ENCODE assay signal across 2 cellular contexts in the genomic region with DNA sequence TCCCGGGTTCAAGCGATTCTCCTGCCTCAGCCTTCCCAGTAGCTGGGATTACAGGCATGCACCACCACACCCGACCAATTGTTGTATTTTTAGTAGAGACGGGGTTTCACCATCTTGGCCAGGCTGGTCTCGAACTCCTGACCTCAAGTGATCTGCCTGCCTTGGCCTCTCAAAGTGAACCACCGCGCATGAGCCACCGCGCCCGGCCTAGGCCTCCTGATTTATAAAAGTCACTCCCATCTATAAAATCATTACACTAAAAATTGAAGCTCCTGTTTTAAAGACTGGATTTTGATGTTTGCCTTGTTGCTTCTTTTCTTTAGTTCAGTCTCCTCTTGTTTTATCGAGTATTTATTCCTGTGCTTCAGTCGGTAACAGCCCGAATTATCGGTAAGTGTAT. TPM values are rescaled to one million over a fixed set of nuclear protein-coding genes. Genes with fewer than 3 reads are reported as not detected.
DNase-seq lines count a peak whose midpoint lies in the region; TF ChIP-seq lines count a peak whose summit lies in the region.
"Not testable (repeated sequence)": the region's sequence is repeated elsewhere in the genome, so short reads cannot be mapped to it uniquely, and the experiment has no call there.

No MANE protein-coding gene starts in this region.

- not testable (repeated sequence) for H3K4me1 ChIP-seq in parathyroid adenoma

- not testable (repeated sequence) for H3K79me2 ChIP-seq in parathyroid adenoma

- intact Hi-C loops in activated CD4-positive, alpha-beta T cell treated with anti-CD3 and anti-CD28 coated beads, Interleukin-2, amount 10 ng/mL, durations not matched to agents 24 days and 14 days (cut with micrococcal nuclease): not testable (repeated sequence)

- H3K9me3 ChIP-seq in parathyroid adenoma (ENCODE audit: control insufficient read depth, low read length): not testable (repeated sequence)

- not testable (repeated sequence) for H3K36me3 ChIP-seq in parathyroid adenoma (ENCODE audit: control insufficient read depth, insufficient read depth, low read length)

- not testable (repeated sequence) for H3K27me3 Mint-ChIP-seq in activated CD4-positive, alpha-beta T cell treated with anti-CD3 and anti-CD28 coated beads, Interleukin-2, amount 10 ng/mL, durations not matched to agents 24 days and 14 days

- H3K27ac Mint-ChIP-seq in activated CD4-positive, alpha-beta T cell treated with anti-CD3 and anti-CD28 coated beads, Interleukin-2, amount 10 ng/mL, durations not matched to agents 24 days and 14 days: peak overlapping the region; percentile 43

- not testable (repeated sequence) for H2AFZ ChIP-seq in parathyroid adenoma

- TF ChIP-seq CTCF in parathyroid adenoma (IDR thresholded peaks at IDR 0.05): not testable (repeated sequence)

- not testable (repeated sequence) for H3K4me3 ChIP-seq in parathyroid adenoma (ENCODE audit: low read depth, low read length)

- peaks cover 64% of the 10 kb centered on the region for H3K36me3 Mint-ChIP-seq in activated CD4-positive, alpha-beta T cell treated with anti-CD3 and anti-CD28 coated beads, Interleukin-2, amount 10 ng/mL, durations not matched to agents 24 days and 14 days (ENCODE audit: low read depth)

- H3K4me2 ChIP-seq in parathyroid adenoma (ENCODE audit: low read length): not testable (repeated sequence)

- not testable (repeated sequence) for H3K4me1 Mint-ChIP-seq in activated CD4-positive, alpha-beta T cell treated with anti-CD3 and anti-CD28 coated beads, Interleukin-2, amount 10 ng/mL, durations not matched to agents 24 days and 14 days

- H3K9ac ChIP-seq in parathyroid adenoma: not testable (repeated sequence)

- not testable (repeated sequence) for H3K4me3 Mint-ChIP-seq in activated CD4-positive, alpha-beta T cell treated with anti-CD3 and anti-CD28 coated beads, Interleukin-2, amount 10 ng/mL, durations not matched to agents 24 days and 14 days

- DNase-seq in activated CD4-positive, alpha-beta T cell treated with anti-CD3 and anti-CD28 coated beads, Interleukin-2, amount 10 ng/mL, durations not matched to agents 24 days and 14 days: not testable (repeated sequence)

- H3K27me3 ChIP-seq in parathyroid adenoma (ENCODE audit: control insufficient read depth, insufficient read depth, low read length): not testable (repeated sequence)

- H3K27ac ChIP-seq in parathyroid adenoma: peak overlapping the region; percentile 96

- H3K9me3 Mint-ChIP-seq in activated CD4-positive, alpha-beta T cell treated with anti-CD3 and anti-CD28 coated beads, Interleukin-2, amount 10 ng/mL, durations not matched to agents 24 days and 14 days: not testable (repeated sequence)

RNA-seq across cellular contexts. Expression of gene EI24, which starts 7.9 kb away (rescaled TPM):
- 61.7 TPM in 2 replicates for total RNA-seq in activated CD4-positive, alpha-beta T cell treated with anti-CD3 and anti-CD28 coated beads, Interleukin-2, amount 10 ng/mL, durations not matched to agents 24 days and 14 days

RNA-seq across cellular contexts. Expression of gene STT3A, which starts 15.5 kb away (rescaled TPM):
- total RNA-seq in activated CD4-positive, alpha-beta T cell treated with anti-CD3 and anti-CD28 coated beads, Interleukin-2, amount 10 ng/mL, durations not matched to agents 24 days and 14 days: 167 and 183 TPM in 2 replicates

RNA-seq across cellular contexts. Expression of gene CHEK1, which starts 47.8 kb away (rescaled TPM):
- 125 and 131 TPM in 2 replicates for total RNA-seq in activated CD4-positive, alpha-beta T cell treated with anti-CD3 and anti-CD28 coated beads, Interleukin-2, amount 10 ng/mL, durations not matched to agents 24 days and 14 days
